In the genomic region with DNA sequence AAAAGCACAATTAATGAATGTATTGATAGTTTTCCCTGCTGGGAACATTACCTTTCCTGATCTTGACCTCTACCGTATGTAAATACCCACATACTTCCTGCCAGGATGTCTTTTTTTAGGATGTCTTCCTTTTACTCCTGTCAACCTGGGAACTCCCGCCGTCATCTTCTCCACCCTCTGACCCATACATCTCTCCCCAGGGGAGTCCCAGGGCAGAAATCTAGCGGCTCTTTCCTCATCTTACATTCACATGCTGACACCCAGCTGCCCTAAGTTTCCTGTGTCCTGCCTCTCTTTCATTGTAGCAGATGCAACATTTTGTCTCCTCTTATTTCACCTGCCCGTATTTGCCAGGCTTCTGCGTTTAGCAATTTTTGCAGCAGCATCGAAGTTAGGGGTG, we compare ENCODE assay signal across 1 cellular context.
TF ChIP-seq lines count a peak whose summit lies in the region.

No MANE protein-coding gene starts in this region.

TF ChIP-seq in WTC11, 78 proteins besides CTCF, POLR2A, EP300 and RAD21 (continued from another document):
- TF ChIP-seq AR (CRISPR knock-in tag; IDR thresholded peaks at IDR 0.05) (no peak), CREB1 (CRISPR knock-in tag; IDR thresholded peaks at IDR 0.05) (no peak), ZNF219 (CRISPR knock-in tag; IDR thresholded peaks at IDR 0.05; ENCODE audit: borderline replicate concordance) (no peak), ZBTB21 (CRISPR knock-in tag; IDR thresholded peaks at IDR 0.05; ENCODE audit: borderline replicate concordance) (no peak)
